In the genomic region with DNA sequence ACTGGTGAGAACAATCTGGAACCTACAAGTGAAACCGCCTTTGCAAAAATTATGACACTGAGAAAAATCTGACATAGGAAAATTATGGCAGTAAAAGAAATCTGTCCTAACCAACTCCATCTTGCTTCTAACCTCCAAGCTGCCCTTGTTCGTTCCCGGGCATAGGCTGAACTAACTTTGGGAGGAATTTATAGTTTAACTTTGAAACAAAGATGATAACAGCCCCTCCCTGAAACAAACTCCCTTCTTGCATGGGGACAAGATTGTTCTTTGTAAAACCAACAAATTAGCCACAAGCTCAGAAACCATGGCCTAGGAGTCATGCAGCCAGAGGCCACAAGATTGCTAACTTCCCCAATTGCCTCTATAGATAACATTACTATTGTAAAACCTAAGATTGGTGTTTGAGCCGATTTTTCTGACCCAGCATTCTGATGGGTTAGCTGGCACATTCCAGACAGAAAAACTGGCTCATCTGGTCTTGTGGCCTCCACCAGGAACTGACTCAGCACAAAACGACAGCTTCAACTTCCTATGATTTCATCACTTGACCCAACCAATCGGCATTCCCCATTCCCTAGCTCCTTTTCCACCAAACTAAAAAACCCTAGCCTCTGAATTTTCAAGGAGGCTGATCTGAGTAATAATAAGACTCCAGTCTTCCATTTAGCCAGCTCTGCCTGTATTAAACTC, we compare ENCODE assay signal across 13 cellular contexts. TPM values are rescaled to one million over a fixed set of nuclear protein-coding genes. Genes with fewer than 3 reads are reported as not detected.
DNase-seq lines count a peak whose midpoint lies in the region; ATAC-seq, FAIRE-seq and TF ChIP-seq lines count a peak whose summit lies in the region.
"Had no signal": no experiment of that assay in that cellular context is flagged by ENCODE, and none has a peak within 500 bp of the region (broad histone marks: within the 10 kb centered on the region; RNA-seq: fewer than 3 reads in every experiment).

No MANE protein-coding gene starts in this region.

- no peaks in the 10 kb centered on the region for H3K4me1 Mint-ChIP-seq in activated T-helper 17 cell treated with anti-CD3 and anti-CD28 coated beads, Interleukin-2, amount 50 U/mL, for 72 hours

- DNase-seq in AG10803 (ENCODE audit: low read depth) (peak; percentile 64), HS-5 (ENCODE audit: low read depth) (peak; percentile 40), glomerular visceral epithelial cell (ENCODE audit: extremely low spot score) (peak; percentile 19), GM12891 (ENCODE audit: insufficient read length, low spot score) (no peak), NCI-H2196 treated with DMSO at 0.1 percent for 48 hours (lab: John Stamatoyannopoulos, UW; ENCODE audit: unreplicated experiment) (no peak), dorsolateral prefrontal cortex (no peak)
- no peak for DNase-seq in activated CD4-positive, alpha-beta T cell treated with anti-CD3 and anti-CD28 coated beads for 1 hour
- DNase-seq: aorta, NCI-H1092 treated with DMSO at 0.1 percent for 48 hours, stomach had no signal

- peaks cover 0 to 4% (median 0%) of the 10 kb centered on the region in 45 donors for H3K27me3 ChIP-seq in dorsolateral prefrontal cortex
- H3K27me3 ChIP-seq: BLaER1 had no signal

- H3K27me3 Mint-ChIP-seq in activated T-helper 17 cell treated with anti-CD3 and anti-CD28 coated beads, Interleukin-2, amount 50 U/mL, for 72 hours, result peaks cover 4% of the 10 kb centered on the region

- no peak for TF ChIP-seq POLR2A in GM12891 (IDR thresholded peaks at IDR 0.05; ENCODE audit: low read depth, low read length)

- FAIRE-seq in GM12891 (lab: Jason Lieb, UNC), result no peak

- no peaks in the 10 kb centered on the region for H3K36me3 Mint-ChIP-seq in activated T-helper 17 cell treated with anti-CD3 and anti-CD28 coated beads, Interleukin-2, amount 50 U/mL, for 72 hours (ENCODE audit: low read depth)

- no peak overlapping the region for H3K4me3 Mint-ChIP-seq in activated T-helper 17 cell treated with anti-CD3 and anti-CD28 coated beads, Interleukin-2, amount 50 U/mL, for 72 hours

- H3K27ac Mint-ChIP-seq in activated T-helper 17 cell treated with anti-CD3 and anti-CD28 coated beads, Interleukin-2, amount 50 U/mL, for 72 hours, result no peak overlapping the region

- ATAC-seq in activated T-helper 17 cell treated with anti-CD3 and anti-CD28 coated beads, Interleukin-2, amount 50 U/mL, for 72 hours (replicated peaks), result peak; percentile 24
- ATAC-seq: left lobe of liver had no signal

- no peak overlapping the region for H3K4me3 ChIP-seq in AG10803 (ENCODE audit: low read length)
- no peak overlapping the region for H3K4me3 ChIP-seq in dorsolateral prefrontal cortex
- H3K4me3 ChIP-seq: BLaER1, stomach had no signal

- no peak overlapping the region for H3K27ac ChIP-seq in dorsolateral prefrontal cortex
- H3K27ac ChIP-seq: BLaER1, stomach had no signal

- H3K9me3 Mint-ChIP-seq in activated T-helper 17 cell treated with anti-CD3 and anti-CD28 coated beads, Interleukin-2, amount 50 U/mL, for 72 hours, result no peaks in the 10 kb centered on the region

- intact Hi-C loops in dorsolateral prefrontal cortex (cut with DNase I), result no loop called here

- TF ChIP-seq CTCF in AG10803 (conservative IDR thresholded peaks at IDR 0.05; ENCODE audit: low read length) (no peak), dorsolateral prefrontal cortex (IDR thresholded peaks at IDR 0.05 in 54 of 56, conservative IDR thresholded peaks at IDR 0.05 in 2 of 56; ENCODE audit: low read depth in 1 of 56, partially characterized antibody in 56 of 56) (no peak)

TF ChIP-seq in GM12891, 5 proteins besides CTCF, POLR2A, EP300 and RAD21:
- TF ChIP-seq TAF1 (IDR thresholded peaks at IDR 0.05; ENCODE audit: low read depth, low read length) (no peak), PAX5 (IDR thresholded peaks at IDR 0.05; ENCODE audit: insufficient read depth, low read length, severe bottlenecking) (no peak), POU2F2 (IDR thresholded peaks at IDR 0.05; ENCODE audit: low read depth, low read length) (no peak), SPI1 (IDR thresholded peaks at IDR 0.05; ENCODE audit: low read depth, low read length) (no peak), POLR2AphosphoS5 (IDR thresholded peaks at IDR 0.05; ENCODE audit: low read depth, low read length) (no peak)

RNA-seq across cellular contexts. Expression of a gene that starts 3.6 kb away (rescaled TPM):
- total RNA-seq in activated T-helper 17 cell treated with anti-CD3 and anti-CD28 coated beads, Interleukin-2, amount 50 U/mL, for 72 hours, result 1 to 10 TPM in 1 of 2 donors, under 1 TPM in 1; 0.41 to 1.0 TPM
- 0.26 TPM for polyA plus RNA-seq in GM12891 (2012; ENCODE audit: low read depth, missing spikeins)
- total RNA-seq in dorsolateral prefrontal cortex, result 1 to 10 TPM in 110 of 120 experiments, under 1 TPM in 10; 0.35 to 8.6 (median 2.1) TPM

Comparison
In these comparisons a context has a peak if more than half of its experiments do, and no peak if none do; other contexts are left out.
1. DNase-seq: peak in AG10803 (single experiment), HS-5 (single experiment) and glomerular visceral epithelial cell (single experiment); none in GM12891 (single experiment), NCI-H2196 treated with DMSO at 0.1 percent for 48 hours (single experiment), activated CD4-positive, alpha-beta T cell treated with anti-CD3 and anti-CD28 coated beads for 1 hour (single experiment) and dorsolateral prefrontal cortex (0 of 10).